Comparison of ENCODE assay signal across 8 cellular contexts in the genomic region with DNA sequence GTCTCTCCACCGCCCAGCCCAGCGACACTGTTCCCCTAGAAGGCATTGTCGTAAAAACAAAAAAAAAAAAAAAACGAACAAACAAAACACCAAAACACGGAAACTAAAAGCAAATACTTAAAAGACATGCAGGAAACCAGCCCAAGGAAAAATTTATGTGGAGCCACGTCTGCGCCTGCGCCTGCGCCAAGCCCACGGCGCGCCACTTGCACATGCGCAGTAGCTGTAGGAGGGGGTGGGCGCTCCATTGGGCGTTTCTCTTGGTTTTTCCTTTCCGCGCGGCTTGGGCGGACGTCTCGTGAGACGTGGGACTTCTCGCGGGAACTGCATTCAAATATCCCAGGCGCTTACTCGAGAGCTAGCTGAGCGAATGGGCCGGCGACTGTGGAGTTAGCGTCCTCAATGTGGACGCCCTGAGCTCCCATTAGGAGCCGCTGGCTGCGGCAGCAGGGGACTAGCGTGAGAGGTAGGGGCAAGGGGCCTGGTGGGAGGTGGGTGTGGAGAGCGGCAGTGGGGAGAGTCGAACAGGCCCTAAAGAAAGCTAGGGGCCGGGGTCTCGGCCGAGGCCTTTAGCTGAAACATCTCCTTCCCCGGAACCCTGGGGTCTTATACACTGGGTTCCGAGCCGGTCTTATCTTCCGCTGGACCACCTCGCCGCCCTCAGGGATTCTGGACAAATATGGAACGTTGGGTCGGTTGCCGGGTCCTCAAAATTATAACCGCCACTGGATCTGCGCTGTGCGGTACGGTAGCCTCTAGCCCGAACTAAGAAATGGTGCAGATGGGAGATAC. TPM values are rescaled to one million over a fixed set of nuclear protein-coding genes. Genes with fewer than 3 reads are reported as not detected.
A peak's percentile ranks its signal among the peaks of the same experiment; 100 is the strongest.
DNase-seq lines count a peak whose midpoint lies in the region; ATAC-seq, FAIRE-seq and TF ChIP-seq lines count a peak whose summit lies in the region.

A gene with protein sequence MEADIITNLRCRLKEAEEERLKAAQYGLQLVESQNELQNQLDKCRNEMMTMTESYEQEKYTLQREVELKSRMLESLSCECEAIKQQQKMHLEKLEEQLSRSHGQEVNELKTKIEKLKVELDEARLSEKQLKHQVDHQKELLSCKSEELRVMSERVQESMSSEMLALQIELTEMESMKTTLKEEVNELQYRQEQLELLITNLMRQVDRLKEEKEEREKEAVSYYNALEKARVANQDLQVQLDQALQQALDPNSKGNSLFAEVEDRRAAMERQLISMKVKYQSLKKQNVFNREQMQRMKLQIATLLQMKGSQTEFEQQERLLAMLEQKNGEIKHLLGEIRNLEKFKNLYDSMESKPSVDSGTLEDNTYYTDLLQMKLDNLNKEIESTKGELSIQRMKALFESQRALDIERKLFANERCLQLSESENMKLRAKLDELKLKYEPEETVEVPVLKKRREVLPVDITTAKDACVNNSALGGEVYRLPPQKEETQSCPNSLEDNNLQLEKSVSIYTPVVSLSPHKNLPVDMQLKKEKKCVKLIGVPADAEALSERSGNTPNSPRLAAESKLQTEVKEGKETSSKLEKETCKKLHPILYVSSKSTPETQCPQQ (plus strand): TSS at position 350 of the 792 bp plus-strand sequence. CDS start 4,644 bp downstream, outside the sequence.

- peaks cover 2% of the 10 kb centered on the region for H3K36me3 Mint-ChIP-seq in chondrocyte (ENCODE audit: low read depth)

- DNase-seq in AG20443 (ENCODE audit: low spot score) = peak; percentile 99
- peak; percentile 64 for DNase-seq in NCI-H510A (lab: John Stamatoyannopoulos, UW)
- DNase-seq in activated CD4-positive, alpha-beta T cell treated with anti-CD3 and anti-CD28 coated beads for 1 hour = peak; percentile 89
- DNase-seq in chondrocyte (ENCODE audit: low spot score) = peak; percentile 96
- peak; percentile 97 for DNase-seq in kidney
- DNase-seq in stimulated activated CD4-positive, alpha-beta T cell treated with anti-CD3 and anti-CD28 coated beads, Interleukin-15, amount 100 ng/mL, for 24 hours = peak; percentile 94

- peaks cover 0 to 4% of the 10 kb centered on the region in 2 donors for H3K36me3 ChIP-seq in kidney (ENCODE audit: control insufficient read depth in 1 of 2, insufficient read depth in 2 of 2, low read length in 2 of 2)

- FAIRE-seq in kidney (lab: Jason Lieb, UNC) = peak; percentile 75

- peak within 1 kb of the TSS; percentile 99 for H3K4me3 Mint-ChIP-seq in chondrocyte (ENCODE audit: unreplicated experiment)

- H3K27me3 Mint-ChIP-seq in chondrocyte (ENCODE audit: low read depth) = no peaks in the 10 kb centered on the region

- intact Hi-C loops in kidney (cut with DNase I) = no loop called here

- peak; percentile 93 for TF ChIP-seq POLR2A in GM19099 (IDR thresholded peaks at IDR 0.05; ENCODE audit: extremely low read depth, insufficient read length, low read depth)

- peak within 1 kb of the TSS; percentile 43 to 80 for H3K9ac ChIP-seq in kidney (ENCODE audit: low read length in 2 of 2)

- H3K4me3 ChIP-seq in kidney (ENCODE audit: low read length in 2 of 2) = peak within 1 kb of the TSS; percentile 80 to 86

- ATAC-seq in HG03432 (IDR thresholded peaks at IDR 0.05; ENCODE audit: unreplicated experiment) = peak; percentile 95

- TF ChIP-seq CTCF in chondrocyte (IDR thresholded peaks at IDR 0.05) = no peak
- no peak for TF ChIP-seq CTCF in kidney (IDR thresholded peaks at IDR 0.05; ENCODE audit: borderline replicate concordance, extremely low read depth, insufficient read depth)

- H3K9me3 ChIP-seq in kidney (ENCODE audit: control insufficient read depth in 1 of 2, low read length in 2 of 2) = no peaks in the 10 kb centered on the region

- H3K4me1 ChIP-seq in kidney (ENCODE audit: control insufficient read depth in 1 of 2, insufficient read depth in 1 of 2, low read depth in 1 of 2, low read length in 2 of 2) = peaks cover 0 to 6% of the 10 kb centered on the region in 2 donors

- peaks cover 47% of the 10 kb centered on the region for H3K4me1 Mint-ChIP-seq in chondrocyte (ENCODE audit: low read depth)

- H3K27ac ChIP-seq in kidney (ENCODE audit: low read depth in 2 of 2, low read length in 2 of 2) = peak within 1 kb of the TSS in 1 of 2 donors; percentile 43

- no peaks in the 10 kb centered on the region for H3K9me3 Mint-ChIP-seq in chondrocyte (ENCODE audit: low read depth)

- H3K27ac Mint-ChIP-seq in chondrocyte (ENCODE audit: unreplicated experiment) = peak within 1 kb of the TSS; percentile 98

RNA-seq across cellular contexts. Expression of the gene that starts here (rescaled TPM):
- total RNA-seq in chondrocyte (21.4 to 42.1 TPM (median 22.3 TPM) in 3 replicates), kidney (6.8 TPM)
- 3.2 TPM for polyA plus RNA-seq in kidney (ENCODE audit: insufficient read depth, low read depth, low replicate concordance)
